Comparison of ENCODE assay signal across 9 cellular contexts in the genomic region with DNA sequence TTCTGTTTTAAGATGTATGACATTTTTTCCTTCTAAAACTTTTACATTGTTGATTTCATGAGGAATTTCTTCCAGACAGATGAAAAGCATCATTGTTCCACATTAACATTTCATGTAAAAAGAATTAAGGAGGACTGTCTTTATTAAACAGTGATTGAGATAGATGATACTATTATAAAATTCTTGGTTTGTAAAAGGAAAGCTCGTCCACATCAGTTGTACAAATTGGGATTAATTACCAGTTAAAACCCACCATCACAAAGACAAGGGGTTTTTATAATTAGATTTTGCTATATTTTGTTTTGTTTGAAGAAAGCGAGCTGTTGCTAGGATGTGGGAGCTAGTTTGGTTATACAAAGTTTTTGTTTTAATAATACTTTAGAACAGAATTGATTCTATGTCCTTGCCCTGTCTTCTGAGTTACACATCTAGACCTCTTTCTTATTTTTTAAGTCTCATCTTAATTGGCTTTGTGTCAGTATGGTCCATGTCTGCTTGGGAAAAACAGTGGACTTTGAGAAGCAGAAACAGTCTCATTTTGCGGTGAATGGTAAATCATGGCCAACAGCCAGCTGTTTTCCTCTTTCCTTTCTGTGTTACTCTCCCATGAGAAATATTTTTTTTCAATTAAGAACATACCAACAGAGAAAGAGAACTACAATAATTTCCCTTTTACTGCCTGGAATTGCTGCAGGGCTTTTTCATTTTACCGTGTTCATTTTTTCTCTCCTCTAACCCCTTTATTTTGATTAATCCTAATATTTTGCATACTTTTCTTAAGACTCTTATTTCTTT. TPM values are rescaled to one million over a fixed set of nuclear protein-coding genes. Genes with fewer than 3 reads are reported as not detected.
DNase-seq lines count a peak whose midpoint lies in the region; ATAC-seq and TF ChIP-seq lines count a peak whose summit lies in the region.
"Had no signal": no experiment of that assay in that cellular context is flagged by ENCODE, and none has a peak within 500 bp of the region (broad histone marks: within the 10 kb centered on the region; RNA-seq: fewer than 3 reads in every experiment).

No MANE protein-coding gene starts in this region.

- H3K9me3 Mint-ChIP-seq in activated naive CD4-positive, alpha-beta T cell treated with anti-CD3 and anti-CD28 coated beads, Interleukin-2, amount 50 U/mL, for 24 hours: no peaks in the 10 kb centered on the region
- no peaks in the 10 kb centered on the region for H3K9me3 Mint-ChIP-seq in activated naive CD8-positive, alpha-beta T cell treated with anti-CD3 and anti-CD28 coated beads, Interleukin-2, amount 50 U/mL, for 24 hours

- no peak for TF ChIP-seq EP300 in upper lobe of left lung (IDR thresholded peaks at IDR 0.05)

- H3K4me1 Mint-ChIP-seq in activated naive CD4-positive, alpha-beta T cell treated with anti-CD3 and anti-CD28 coated beads, Interleukin-2, amount 50 U/mL, for 24 hours: peaks cover 75% of the 10 kb centered on the region
- H3K4me1 Mint-ChIP-seq in activated naive CD8-positive, alpha-beta T cell treated with anti-CD3 and anti-CD28 coated beads, Interleukin-2, amount 50 U/mL, for 24 hours: peaks cover 71% of the 10 kb centered on the region

- H3K27ac Mint-ChIP-seq in activated naive CD4-positive, alpha-beta T cell treated with anti-CD3 and anti-CD28 coated beads, Interleukin-2, amount 50 U/mL, for 24 hours: peak overlapping the region; percentile 99
- H3K27ac Mint-ChIP-seq in activated naive CD8-positive, alpha-beta T cell treated with anti-CD3 and anti-CD28 coated beads, Interleukin-2, amount 50 U/mL, for 24 hours: peak overlapping the region; percentile 97

- no peak for DNase-seq in activated naive CD4-positive, alpha-beta T cell treated with anti-CD3 and anti-CD28 coated beads, Interleukin-2, amount 50 U/mL, for 16 hours
- no peak for DNase-seq in activated naive CD8-positive, alpha-beta T cell treated with anti-CD3 and anti-CD28 coated beads, Interleukin-2, amount 50 U/mL, for 24 hours
- DNase-seq in left kidney (ENCODE audit: low read depth, low spot score) (peak; percentile 45), upper lobe of left lung (no peak), NCI-H774 (lab: John Stamatoyannopoulos, UW) (no peak), GM20000 (ENCODE audit: low spot score) (no peak)

- H3K4me1 ChIP-seq in upper lobe of left lung: peaks cover 21 to 60% (median 33%) of the 10 kb centered on the region in 4 donors

- peak overlapping the region; percentile 17 to 99 (median 66) for H3K27ac ChIP-seq in upper lobe of left lung

- no peak for TF ChIP-seq POLR2A in upper lobe of left lung (IDR thresholded peaks at IDR 0.05)

- no peaks in the 10 kb centered on the region for H3K36me3 ChIP-seq in upper lobe of left lung

- no peak for TF ChIP-seq CTCF in upper lobe of left lung (IDR thresholded peaks at IDR 0.05)
- no peak for TF ChIP-seq CTCF in GM20000 (IDR thresholded peaks at IDR 0.05; ENCODE audit: extremely low read depth, missing control alignments)

- H3K36me3 Mint-ChIP-seq in activated naive CD4-positive, alpha-beta T cell treated with anti-CD3 and anti-CD28 coated beads, Interleukin-2, amount 50 U/mL, for 24 hours: peaks cover 8% of the 10 kb centered on the region
- peaks cover 9% of the 10 kb centered on the region for H3K36me3 Mint-ChIP-seq in activated naive CD8-positive, alpha-beta T cell treated with anti-CD3 and anti-CD28 coated beads, Interleukin-2, amount 50 U/mL, for 24 hours (ENCODE audit: low read depth)

- H3K9me3 ChIP-seq in upper lobe of left lung: no peaks in the 10 kb centered on the region

- H3K4me3 ChIP-seq in upper lobe of left lung: peak overlapping the region in 1 of 4 donors; percentile 72
- H3K4me3 ChIP-seq: lung had no signal

- WGBS in upper lobe of left lung, 2 donors: 52 to 64% methylated on average over 4 of the region's 4 CpGs

- peak overlapping the region; percentile 99 for H3K4me3 Mint-ChIP-seq in activated naive CD4-positive, alpha-beta T cell treated with anti-CD3 and anti-CD28 coated beads, Interleukin-2, amount 50 U/mL, for 24 hours
- peak overlapping the region; percentile 95 for H3K4me3 Mint-ChIP-seq in activated naive CD8-positive, alpha-beta T cell treated with anti-CD3 and anti-CD28 coated beads, Interleukin-2, amount 50 U/mL, for 24 hours

- H3K27me3 ChIP-seq in upper lobe of left lung: no peaks in the 10 kb centered on the region

- H3K27me3 Mint-ChIP-seq in activated naive CD4-positive, alpha-beta T cell treated with anti-CD3 and anti-CD28 coated beads, Interleukin-2, amount 50 U/mL, for 24 hours: no peaks in the 10 kb centered on the region
- H3K27me3 Mint-ChIP-seq in activated naive CD8-positive, alpha-beta T cell treated with anti-CD3 and anti-CD28 coated beads, Interleukin-2, amount 50 U/mL, for 24 hours: no peaks in the 10 kb centered on the region

- no peak for ATAC-seq in activated naive CD8-positive, alpha-beta T cell treated with anti-CD3 and anti-CD28 coated beads, Interleukin-2, amount 50 U/mL, for 24 hours
- ATAC-seq in upper lobe of left lung (ENCODE audit: low FRiP score in 2 of 2) (no peak), esophagus mucosa (no peak)

RNA-seq across cellular contexts. Expression of gene TES, which starts 3.2 kb away (rescaled TPM):
- 100 to 1,000 TPM in 2 of 6 donors, 10 to 100 TPM in 4; 58.0 to 159 (median 87.1) TPM for total RNA-seq in upper lobe of left lung
- 52.9 TPM for total RNA-seq in esophagus mucosa
